ENCODE assay signal across 8 cellular contexts in genomic region chr10:73743327-73743904, GRCh38. TPM values are rescaled to one million over a fixed set of nuclear protein-coding genes. Genes with fewer than 3 reads are reported as not detected.
DNase-seq lines count a peak whose midpoint lies in the region; ATAC-seq and TF ChIP-seq lines count a peak whose summit lies in the region.

No MANE protein-coding gene starts in this region.

- no peaks in the 10 kb centered on the region for H3K9me3 Mint-ChIP-seq in activated naive CD4-positive, alpha-beta T cell treated with anti-CD3 and anti-CD28 coated beads, Interleukin-2, amount 10 ng/mL, durations not matched to agents 7 days and 5 days
- H3K9me3 Mint-ChIP-seq in brain (peaks cover 0 to 4% (median 0%) of the 10 kb centered on the region in 5 experiments), memory B cell (no peaks in the 10 kb centered on the region), type B pancreatic cell (no peaks in the 10 kb centered on the region)

- ATAC-seq in memory B cell (ENCODE audit: low read depth) (no peak), GM21737 (IDR thresholded peaks at IDR 0.05; ENCODE audit: unreplicated experiment) (no peak), HG03439 (IDR thresholded peaks at IDR 0.05; ENCODE audit: unreplicated experiment) (no peak)

- no peak for DNase-seq in activated naive CD4-positive, alpha-beta T cell treated with anti-CD3 and anti-CD28 coated beads, Interleukin-2, amount 10 ng/mL, durations not matched to agents 7 days and 5 days
- no peak for DNase-seq in activated naive CD4-positive, alpha-beta T cell treated with Interleukin-2 at 50 U/mL for 16 hours
- DNase-seq in memory B cell (ENCODE audit: low spot score in 2 of 2) = no peak
- DNase-seq in type B pancreatic cell (ENCODE audit: extremely low spot score, unreplicated experiment) = no peak
- no peak for DNase-seq in stimulated activated CD8-positive, alpha-beta memory T cell treated with anti-CD3 and anti-CD28 coated beads, Interleukin-4, amount 100 ng/mL, for 48 hours

- peak overlapping the region; percentile 95 for H3K4me3 Mint-ChIP-seq in activated naive CD4-positive, alpha-beta T cell treated with anti-CD3 and anti-CD28 coated beads, Interleukin-2, amount 10 ng/mL, durations not matched to agents 7 days and 5 days
- H3K4me3 Mint-ChIP-seq in brain = peak overlapping the region; percentile 99 to 100 (median 99)
- peak overlapping the region; percentile 100 for H3K4me3 Mint-ChIP-seq in memory B cell
- H3K4me3 Mint-ChIP-seq in type B pancreatic cell = peak overlapping the region; percentile 100

- peaks cover 35% of the 10 kb centered on the region for H3K4me1 Mint-ChIP-seq in activated naive CD4-positive, alpha-beta T cell treated with anti-CD3 and anti-CD28 coated beads, Interleukin-2, amount 10 ng/mL, durations not matched to agents 7 days and 5 days
- peaks cover 51% of the 10 kb centered on the region for H3K4me1 Mint-ChIP-seq in brain
- peaks cover 18% of the 10 kb centered on the region for H3K4me1 Mint-ChIP-seq in memory B cell
- H3K4me1 Mint-ChIP-seq in type B pancreatic cell (ENCODE audit: unreplicated experiment) = peaks cover 22% of the 10 kb centered on the region

- H3K27ac Mint-ChIP-seq in activated naive CD4-positive, alpha-beta T cell treated with anti-CD3 and anti-CD28 coated beads, Interleukin-2, amount 10 ng/mL, durations not matched to agents 7 days and 5 days = peak overlapping the region; percentile 99
- H3K27ac Mint-ChIP-seq in brain = peak overlapping the region; percentile 99 to 100 (median 100)
- peak overlapping the region; percentile 100 for H3K27ac Mint-ChIP-seq in memory B cell
- peak overlapping the region; percentile 100 for H3K27ac Mint-ChIP-seq in type B pancreatic cell

- TF ChIP-seq CTCF in brain (conservative IDR thresholded peaks at IDR 0.05) (no peak), type B pancreatic cell (conservative IDR thresholded peaks at IDR 0.05) (no peak)

- peaks cover 14% of the 10 kb centered on the region for H3K36me3 Mint-ChIP-seq in activated naive CD4-positive, alpha-beta T cell treated with anti-CD3 and anti-CD28 coated beads, Interleukin-2, amount 10 ng/mL, durations not matched to agents 7 days and 5 days
- H3K36me3 Mint-ChIP-seq in brain = peaks cover 24% of the 10 kb centered on the region
- H3K36me3 Mint-ChIP-seq in memory B cell = peaks cover 1% of the 10 kb centered on the region
- H3K36me3 Mint-ChIP-seq in type B pancreatic cell = peaks cover 3% of the 10 kb centered on the region

- CTCF ChIA-PET in activated naive CD4-positive, alpha-beta T cell treated with anti-CD3 and anti-CD28 coated beads, Interleukin-2, amount 10 ng/mL, durations not matched to agents 7 days and 5 days (lab: Charles Lee) = interaction anchor here (0.9 to 1.7 kb wide), 2 partner anchors 13 to 25 kb away, joined by 3 to 6 read pairs; no protein-coding TSS in a partner anchor

- H3K27me3 Mint-ChIP-seq in activated naive CD4-positive, alpha-beta T cell treated with anti-CD3 and anti-CD28 coated beads, Interleukin-2, amount 10 ng/mL, durations not matched to agents 7 days and 5 days = no peaks in the 10 kb centered on the region
- H3K27me3 Mint-ChIP-seq in brain = peaks cover 12% of the 10 kb centered on the region
- no peaks in the 10 kb centered on the region for H3K27me3 Mint-ChIP-seq in memory B cell
- H3K27me3 Mint-ChIP-seq in type B pancreatic cell = no peaks in the 10 kb centered on the region

RNA-seq across cellular contexts. Expression of gene SEC24C, which starts 0.8 kb away (rescaled TPM):
- polyA plus RNA-seq in brain (ENCODE audit: insufficient read depth, low read depth, low replicate concordance) = 67.7 TPM
- 75.5 and 90.3 TPM in 2 replicates for total RNA-seq in type B pancreatic cell (ENCODE audit: low replicate concordance)

RNA-seq across cellular contexts. Expression of gene CHCHD1, which starts 38.4 kb away (rescaled TPM):
- 35.9 TPM for polyA plus RNA-seq in brain (ENCODE audit: insufficient read depth, low read depth, low replicate concordance)
- total RNA-seq in type B pancreatic cell (ENCODE audit: low replicate concordance) = 32.6 and 37.1 TPM in 2 replicates

RNA-seq across cellular contexts. Expression of gene ZSWIM8, which starts 42.0 kb away (rescaled TPM):
- 81.2 TPM for polyA plus RNA-seq in brain (ENCODE audit: insufficient read depth, low read depth, low replicate concordance)
- total RNA-seq in type B pancreatic cell (ENCODE audit: low replicate concordance) = 131 and 139 TPM in 2 replicates

RNA-seq across cellular contexts. Expression of gene AGAP5, which starts 45.5 kb away (rescaled TPM):
- polyA plus RNA-seq in brain (ENCODE audit: insufficient read depth, low read depth, low replicate concordance) = 0.41 TPM
- 4.7 and 10.3 TPM in 2 replicates for total RNA-seq in type B pancreatic cell (ENCODE audit: low replicate concordance)
